In genomic region chr5:177980776-177981175, GRCh38 we compare ENCODE assay signal across 23 cellular contexts. TPM values are rescaled to one million over a fixed set of nuclear protein-coding genes. Genes with fewer than 3 reads are reported as not detected.
A peak's percentile ranks its signal among the peaks of the same experiment; 100 is the strongest.
DNase-seq lines count a peak whose midpoint lies in the region; ATAC-seq and TF ChIP-seq lines count a peak whose summit lies in the region.
"Had no signal": no experiment of that assay in that cellular context is flagged by ENCODE, and none has a peak within 500 bp of the region (broad histone marks: within the 10 kb centered on the region; RNA-seq: fewer than 3 reads in every experiment).

No MANE protein-coding gene starts in this region.

- H3K9me3 ChIP-seq in esophagus muscularis mucosa, result no peaks in the 10 kb centered on the region
- H3K9me3 ChIP-seq in neural progenitor cell (ENCODE audit: low read depth), result no peaks in the 10 kb centered on the region
- H3K9me3 ChIP-seq in psoas muscle, result no peaks in the 10 kb centered on the region
- H3K9me3 ChIP-seq: thoracic aorta had no signal

- H3K27me3 Mint-ChIP-seq in neural progenitor cell (ENCODE audit: insufficient read depth, low read depth), result peaks cover 9% of the 10 kb centered on the region

- no peaks in the 10 kb centered on the region for H3K79me2 ChIP-seq in neural progenitor cell (ENCODE audit: low read depth)

- 34% methylated on average over 10 of the region's 10 CpGs for whole genome bisulfite sequencing in esophagus muscularis mucosa
- WGBS in psoas muscle, 3 donors, result 14 to 25% (median 22%) methylated on average over 10 of the region's 10 CpGs

- CTCF ChIA-PET in RWPE1 (lab: Yijun Ruan, JAX), result no interaction called here

- H3K4me3 Mint-ChIP-seq in neural progenitor cell, result no peak overlapping the region
- H3K4me3 Mint-ChIP-seq: activated naive CD8-positive, alpha-beta T cell treated with anti-CD3 and anti-CD28 coated beads, Interleukin-2, amount 50 U/mL, for 24 hours; activated T-helper 1 cell treated with anti-CD3 and anti-CD28 coated beads, Interleukin-12 subunit alpha, Interleukin-12 subunit beta, Interleukin-2, Interleukin-4 antibody, amounts not matched to agents 30 ng/mL and 10 ng/mL and 1 ng/mL, durations not matched to agents 14 hours and 24 hours and 36 hours had no signal

- TF ChIP-seq POLR2A in esophagus muscularis mucosa (IDR thresholded peaks at IDR 0.05; ENCODE audit: low read depth), result no peak

- H3K4me3 ChIP-seq in esophagus muscularis mucosa, result no peak overlapping the region
- H3K4me3 ChIP-seq in neural progenitor cell, result no peak overlapping the region
- no peak overlapping the region for H3K4me3 ChIP-seq in psoas muscle
- H3K4me3 ChIP-seq: coronary artery, skin epidermis, thoracic aorta had no signal

- H3K27ac ChIP-seq in RWPE1 (no peak overlapping the region), esophagus muscularis mucosa (replicated peaks in 1 of 4) (no peak overlapping the region), neural progenitor cell (no peak overlapping the region), psoas muscle (no peak overlapping the region)
- H3K27ac ChIP-seq: coronary artery, epithelial cell of prostate, skin epidermis, thoracic aorta had no signal

- H3K27me3 ChIP-seq in esophagus muscularis mucosa (peaks cover 0 to 73% (median 30%) of the 10 kb centered on the region in 4 donors), neural progenitor cell (no peaks in the 10 kb centered on the region), psoas muscle (ENCODE audit: insufficient read depth in 3 of 3, low read length in 2 of 3) (peaks cover 7 to 55% (median 25%) of the 10 kb centered on the region in 3 donors)

- no peak for ATAC-seq in psoas muscle
- ATAC-seq: activated naive CD8-positive, alpha-beta T cell treated with anti-CD3 and anti-CD28 coated beads, Interleukin-2, amount 50 U/mL, for 24 hours had no signal

- intact Hi-C loops in esophagus muscularis mucosa (cut with DNase I), result no loop called here
- intact Hi-C loops in psoas muscle (cut with DNase I), result no loop called here

- peak; percentile 66 for DNase-seq in ELF-1 (ENCODE audit: low read depth, low spot score)
- peak; percentile 37 for DNase-seq in RWPE1 (ENCODE audit: low spot score)
- peak; percentile 85 for DNase-seq in esophagus muscularis mucosa (ENCODE audit: extremely low spot score)
- DNase-seq in neural progenitor cell (ENCODE audit: low spot score), result no peak
- DNase-seq in SIG-M5 (lab: John Stamatoyannopoulos, UW), result no peak
- no peak for DNase-seq in foreskin melanocyte
- DNase-seq in psoas muscle, result no peak
- DNase-seq in EL, result no peak
- DNase-seq: activated CD4-positive, alpha-beta T cell treated with anti-CD3 and anti-CD28 coated beads, Interleukin-2, amount 50 U/mL, for 48 hours; activated naive CD8-positive, alpha-beta T cell treated with anti-CD3 and anti-CD28 coated beads, Interleukin-2, amount 50 U/mL, for 24 hours; AML-193; KG1; NCI-H1092; NCI-H2107; NCI-H774; stimulated activated CD4-positive, alpha-beta T cell treated with anti-CD3 and anti-CD28 coated beads, Interleukin-4, amount 100 ng/mL, for 4 hours; SW 1271 had no signal

- no peak for TF ChIP-seq EP300 in esophagus muscularis mucosa (IDR thresholded peaks at IDR 0.05)

- peak overlapping the region; percentile 89 for H3K27ac Mint-ChIP-seq in neural progenitor cell
- H3K27ac Mint-ChIP-seq: activated naive CD8-positive, alpha-beta T cell treated with anti-CD3 and anti-CD28 coated beads, Interleukin-2, amount 50 U/mL, for 24 hours; activated T-helper 1 cell treated with anti-CD3 and anti-CD28 coated beads, Interleukin-12 subunit alpha, Interleukin-12 subunit beta, Interleukin-2, Interleukin-4 antibody, amounts not matched to agents 30 ng/mL and 10 ng/mL and 1 ng/mL, durations not matched to agents 14 hours and 24 hours and 36 hours had no signal

- H3K4me1 Mint-ChIP-seq in neural progenitor cell, result peaks cover 10% of the 10 kb centered on the region

- H3K4me1 ChIP-seq in esophagus muscularis mucosa, result peaks cover 0 to 7% (median 3%) of the 10 kb centered on the region in 4 donors
- H3K4me1 ChIP-seq in neural progenitor cell, result no peaks in the 10 kb centered on the region
- no peaks in the 10 kb centered on the region for H3K4me1 ChIP-seq in psoas muscle

- H3K36me3 ChIP-seq in esophagus muscularis mucosa (no peaks in the 10 kb centered on the region), neural progenitor cell (no peaks in the 10 kb centered on the region), psoas muscle (ENCODE audit: insufficient read depth in 1 of 2, low read depth in 1 of 2) (no peaks in the 10 kb centered on the region)
- H3K36me3 ChIP-seq: thoracic aorta had no signal

- no peak overlapping the region for H3K4me2 ChIP-seq in neural progenitor cell

- peaks cover 7% of the 10 kb centered on the region for H3K9me3 Mint-ChIP-seq in neural progenitor cell
- H3K9me3 Mint-ChIP-seq: activated naive CD8-positive, alpha-beta T cell treated with anti-CD3 and anti-CD28 coated beads, Interleukin-2, amount 50 U/mL, for 24 hours; activated T-helper 1 cell treated with anti-CD3 and anti-CD28 coated beads, Interleukin-12 subunit alpha, Interleukin-12 subunit beta, Interleukin-2, Interleukin-4 antibody, amounts not matched to agents 30 ng/mL and 10 ng/mL and 1 ng/mL, durations not matched to agents 14 hours and 24 hours and 36 hours had no signal

- POLR2A ChIA-PET in RWPE1 (lab: Yijun Ruan, JAX; ENCODE audit: low non-redundant PET), result no interaction called here

- H3K9ac ChIP-seq in neural progenitor cell, result no peak overlapping the region

- H4K20me1 ChIP-seq in neural progenitor cell (ENCODE audit: low read depth), result no peaks in the 10 kb centered on the region

- TF ChIP-seq CTCF in RWPE1 (conservative IDR thresholded peaks at IDR 0.05; ENCODE audit: low read depth) (no peak), esophagus muscularis mucosa (IDR thresholded peaks at IDR 0.05) (no peak), neural progenitor cell (IDR thresholded peaks at IDR 0.05) (no peak), psoas muscle (IDR thresholded peaks at IDR 0.05) (no peak)

- H3F3A ChIP-seq in neural progenitor cell (ENCODE audit: low read depth), result no peaks in the 10 kb centered on the region

- no peaks in the 10 kb centered on the region for H3K36me3 Mint-ChIP-seq in neural progenitor cell

- no peak overlapping the region for H2AFZ ChIP-seq in neural progenitor cell (replicated peaks)

RNA-seq across cellular contexts. Expression of gene PROP1, which starts 15.3 kb away (rescaled TPM):
- total RNA-seq in esophagus muscularis mucosa (not detected), neural progenitor cell (ENCODE audit: low replicate concordance) (not detected in 2 replicates), psoas muscle (not detected)
- not detected for polyA plus RNA-seq in psoas muscle
- total RNA-seq: activated T-helper 1 cell treated with anti-CD3 and anti-CD28 coated beads, Interleukin-12 subunit alpha, Interleukin-12 subunit beta, Interleukin-2, Interleukin-4 antibody, amounts not matched to agents 30 ng/mL and 10 ng/mL and 1 ng/mL, durations not matched to agents 14 hours and 24 hours and 36 hours; osteoblast; thoracic aorta had no signal

Comparison
In these comparisons a context has a peak if more than half of its experiments do, and no peak if none do; other contexts are left out.
1. DNase-seq: peak in ELF-1 (single experiment), RWPE1 (single experiment) and esophagus muscularis mucosa (single experiment); none in neural progenitor cell (single experiment), SIG-M5 (single experiment), foreskin melanocyte (single experiment), psoas muscle (0 of 2) and EL (single experiment).